8 cellular contexts compared by ENCODE assay signal in the genomic region with DNA sequence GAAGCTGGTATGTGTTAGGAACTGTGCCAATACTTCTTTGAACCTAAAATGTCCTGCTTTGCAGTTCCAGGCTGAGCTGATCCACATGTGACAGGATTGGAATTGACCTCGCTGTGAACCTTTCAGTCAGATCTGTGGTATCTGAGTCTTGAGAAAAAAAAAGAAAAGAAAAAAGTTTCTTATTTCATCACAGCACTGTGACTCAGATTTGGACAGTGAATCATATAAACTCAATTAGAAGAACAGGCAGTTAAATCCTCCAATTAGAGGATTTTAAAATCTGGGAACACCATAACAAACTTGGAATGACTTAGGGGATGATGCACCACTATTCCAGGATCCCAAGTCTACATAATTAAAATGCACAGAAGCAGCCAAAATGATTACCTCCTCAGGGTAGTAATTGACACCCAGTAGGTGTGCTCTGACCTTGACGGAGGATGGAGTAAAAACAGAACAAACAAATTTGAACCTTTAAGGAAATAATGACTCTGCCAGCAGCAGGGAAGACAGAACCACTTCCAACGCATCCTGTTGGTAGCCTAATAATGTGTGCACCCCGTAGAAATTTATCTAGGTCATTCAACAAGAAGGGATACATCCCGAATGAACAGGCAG. TPM values are rescaled to one million over a fixed set of nuclear protein-coding genes. Genes with fewer than 3 reads are reported as not detected.
DNase-seq lines count a peak whose midpoint lies in the region; ATAC-seq and TF ChIP-seq lines count a peak whose summit lies in the region.

No MANE protein-coding gene starts in this region.

- no peaks in the 10 kb centered on the region for H3K36me3 ChIP-seq in rectal smooth muscle tissue (ENCODE audit: control insufficient read depth, insufficient read depth, low read length)

- H3K27ac Mint-ChIP-seq in activated CD8-positive, alpha-beta T cell treated with anti-CD3 and anti-CD28 coated beads for 36 hours: no peak overlapping the region

- no peak overlapping the region for H3K9ac ChIP-seq in rectal smooth muscle tissue (ENCODE audit: low read length)

- peaks cover 7% of the 10 kb centered on the region for H3K27me3 Mint-ChIP-seq in activated CD8-positive, alpha-beta T cell treated with anti-CD3 and anti-CD28 coated beads for 36 hours

- H3K4me1 ChIP-seq in rectal smooth muscle tissue (ENCODE audit: control insufficient read depth, insufficient read depth, low read length): peaks cover 5% of the 10 kb centered on the region

- H3K36me3 Mint-ChIP-seq in activated CD8-positive, alpha-beta T cell treated with anti-CD3 and anti-CD28 coated beads for 36 hours (ENCODE audit: low read depth): no peaks in the 10 kb centered on the region

- H3K27me3 ChIP-seq in rectal smooth muscle tissue (ENCODE audit: control insufficient read depth, insufficient read depth, low read length): no peaks in the 10 kb centered on the region

- no peak overlapping the region for H3K4me3 Mint-ChIP-seq in activated CD8-positive, alpha-beta T cell treated with anti-CD3 and anti-CD28 coated beads for 36 hours

- no peaks in the 10 kb centered on the region for H3K9me3 Mint-ChIP-seq in activated CD8-positive, alpha-beta T cell treated with anti-CD3 and anti-CD28 coated beads for 36 hours

- peak overlapping the region; percentile 38 for H3K27ac ChIP-seq in rectal smooth muscle tissue (ENCODE audit: low read depth, low read length)

- no peaks in the 10 kb centered on the region for H3K4me1 Mint-ChIP-seq in activated CD8-positive, alpha-beta T cell treated with anti-CD3 and anti-CD28 coated beads for 36 hours (ENCODE audit: low read depth)

- ATAC-seq in activated CD8-positive, alpha-beta T cell treated with anti-CD3 and anti-CD28 coated beads for 36 hours: no peak

- no peak for TF ChIP-seq CTCF in epithelial cell of proximal tubule (conservative IDR thresholded peaks at IDR 0.05; ENCODE audit: low read depth, low read length)
- TF ChIP-seq CTCF in activated CD8-positive, alpha-beta T cell treated with anti-CD3 and anti-CD28 coated beads for 36 hours (IDR thresholded peaks at IDR 0.05): no peak

- DNase-seq in GM03348 (ENCODE audit: low spot score) (peak; percentile 80), OCI-M1 (lab: John Stamatoyannopoulos, UW) (peak; percentile 20), epithelial cell of proximal tubule (ENCODE audit: low read depth) (peak; percentile 96), GF-D8 (lab: John Stamatoyannopoulos, UW) (no peak), COR-L47 (lab: John Stamatoyannopoulos, UW) (no peak), NCI-H2107 (lab: John Stamatoyannopoulos, UW) (no peak)
- DNase-seq in activated CD8-positive, alpha-beta T cell treated with anti-CD3 and anti-CD28 coated beads for 36 hours: no peak

- H3K4me3 ChIP-seq in epithelial cell of proximal tubule (ENCODE audit: low read depth, low read length) (no peak overlapping the region), rectal smooth muscle tissue (ENCODE audit: low read length) (no peak overlapping the region)

- intact Hi-C loops in activated CD8-positive, alpha-beta T cell treated with anti-CD3 and anti-CD28 coated beads for 36 hours (cut with micrococcal nuclease): no loop called here

- POLR2A ChIA-PET in activated CD8-positive, alpha-beta T cell treated with anti-CD3 and anti-CD28 coated beads for 36 hours (lab: Charles Lee): no interaction called here

- CTCF ChIA-PET in activated CD8-positive, alpha-beta T cell treated with anti-CD3 and anti-CD28 coated beads for 36 hours (lab: Charles Lee): interaction anchor here (1.1 kb wide), 1 partner anchor 110 kb away, joined by 3 read pairs; no protein-coding TSS in a partner anchor

RNA-seq across cellular contexts. Expression of gene RAI14, which starts 57.8 kb away (rescaled TPM):
- 111 and 139 TPM in 2 replicates for total RNA-seq in epithelial cell of proximal tubule
- 1 to 10 TPM; 1.1 to 2.3 TPM for total RNA-seq in activated CD8-positive, alpha-beta T cell treated with anti-CD3 and anti-CD28 coated beads for 36 hours

Comparison
In these comparisons a context has a peak if more than half of its experiments do, and no peak if none do; other contexts are left out.
1. DNase-seq: peak in GM03348 (single experiment), OCI-M1 (single experiment) and epithelial cell of proximal tubule (single experiment); none in activated CD8-positive, alpha-beta T cell treated with anti-CD3 and anti-CD28 coated beads for 36 hours (single experiment), GF-D8 (single experiment), COR-L47 (single experiment) and NCI-H2107 (single experiment).
2. RNA of gene RAI14, which starts 57.8 kb away (total RNA-seq): 111 to 139 TPM in epithelial cell of proximal tubule; 1.1 to 2.3 TPM in activated CD8-positive, alpha-beta T cell treated with anti-CD3 and anti-CD28 coated beads for 36 hours; every median in the first group is over 10 times any median in the second.